Comparison of ENCODE assay signal across 6 cellular contexts in genomic region chr17:43138531-43138930, GRCh38. TPM values are rescaled to one million over a fixed set of nuclear protein-coding genes. Genes with fewer than 3 reads are reported as not detected.
DNase-seq lines count a peak whose midpoint lies in the region; TF ChIP-seq lines count a peak whose summit lies in the region.
"Not testable (repeated sequence)": the region's sequence is repeated elsewhere in the genome, so short reads cannot be mapped to it uniquely, and the experiment has no call there.

No MANE protein-coding gene starts in this region.

- TF ChIP-seq EP300 in Ishikawa (IDR thresholded peaks at IDR 0.05; ENCODE audit: borderline replicate concordance); sigmoid colon (IDR thresholded peaks at IDR 0.05): not testable (repeated sequence)

- TF ChIP-seq POLR2A in sigmoid colon (IDR thresholded peaks at IDR 0.05): not testable (repeated sequence)

- not testable (repeated sequence) for H3K4me3 ChIP-seq in choroid plexus epithelial cell (ENCODE audit: low read depth, low read length); sigmoid colon

- TF ChIP-seq RAD21 in Ishikawa (IDR thresholded peaks at IDR 0.05; ENCODE audit: low read depth): not testable (repeated sequence)

- H3K36me3 ChIP-seq in sigmoid colon: peaks cover 0 to 27% (median 3%) of the 10 kb centered on the region in 4 donors

- not testable (repeated sequence) for TF ChIP-seq CTCF in choroid plexus epithelial cell (conservative IDR thresholded peaks at IDR 0.05; ENCODE audit: low read depth, low read length); sigmoid colon (IDR thresholded peaks at IDR 0.05)

- not testable (repeated sequence) for H3K9me3 ChIP-seq in sigmoid colon

- 84 to 94% methylated on average over 4 of the region's 4 CpGs for WGBS in sigmoid colon, 2 donors

- H3K27ac ChIP-seq in sigmoid colon: not testable (repeated sequence)

- not testable (repeated sequence) for H3K27me3 ChIP-seq in sigmoid colon

- intact Hi-C loops in sigmoid colon (cut with DNase I): not testable (repeated sequence)

- DNase-seq in ELF-1 (ENCODE audit: low read depth, low spot score) (peak; percentile 22), choroid plexus epithelial cell (ENCODE audit: low read depth) (peak; percentile 30), iPS-NIHi11 (ENCODE audit: low spot score) (peak; percentile 19), sigmoid colon (peak; percentile 36)
- DNase-seq in activated CD8-positive, alpha-beta memory T cell treated with anti-CD3 and anti-CD28 coated beads for 24 hours: peak; percentile 48

- not testable (repeated sequence) for H3K4me1 ChIP-seq in sigmoid colon

TF ChIP-seq in Ishikawa, 13 proteins besides CTCF, POLR2A, EP300 and RAD21:
- peak; percentile 62; the same call in 1 of the 2 replicates for TF ChIP-seq TEAD4 (IDR thresholded peaks at IDR 0.05)
- TF ChIP-seq MAX (IDR thresholded peaks at IDR 0.05): peak; percentile 46
- peak; percentile 74 for TF ChIP-seq USF1 (IDR thresholded peaks at IDR 0.05)

RNA-seq across cellular contexts. Expression of gene BRCA1, which starts 13.4 kb away (rescaled TPM):
- 10 to 100 TPM in 1 of 4 donors, 1 to 10 TPM in 3; 5.4 to 10.2 (median 6.1) TPM for total RNA-seq in sigmoid colon
- polyA plus RNA-seq in sigmoid colon: 1 to 10 TPM in 2 of 3 donors, under 1 TPM in 1; 0.60 to 9.9 (median 2.5) TPM

RNA-seq across cellular contexts. Expression of gene NBR1, which starts 32.5 kb away (rescaled TPM):
- total RNA-seq in sigmoid colon: 10 to 100 TPM; 77.5 to 98.1 (median 81.5) TPM
- 10 to 100 TPM; 50.9 to 93.4 (median 74.5) TPM for polyA plus RNA-seq in sigmoid colon
